ENCODE assay signal across 10 cellular contexts in the genomic region with DNA sequence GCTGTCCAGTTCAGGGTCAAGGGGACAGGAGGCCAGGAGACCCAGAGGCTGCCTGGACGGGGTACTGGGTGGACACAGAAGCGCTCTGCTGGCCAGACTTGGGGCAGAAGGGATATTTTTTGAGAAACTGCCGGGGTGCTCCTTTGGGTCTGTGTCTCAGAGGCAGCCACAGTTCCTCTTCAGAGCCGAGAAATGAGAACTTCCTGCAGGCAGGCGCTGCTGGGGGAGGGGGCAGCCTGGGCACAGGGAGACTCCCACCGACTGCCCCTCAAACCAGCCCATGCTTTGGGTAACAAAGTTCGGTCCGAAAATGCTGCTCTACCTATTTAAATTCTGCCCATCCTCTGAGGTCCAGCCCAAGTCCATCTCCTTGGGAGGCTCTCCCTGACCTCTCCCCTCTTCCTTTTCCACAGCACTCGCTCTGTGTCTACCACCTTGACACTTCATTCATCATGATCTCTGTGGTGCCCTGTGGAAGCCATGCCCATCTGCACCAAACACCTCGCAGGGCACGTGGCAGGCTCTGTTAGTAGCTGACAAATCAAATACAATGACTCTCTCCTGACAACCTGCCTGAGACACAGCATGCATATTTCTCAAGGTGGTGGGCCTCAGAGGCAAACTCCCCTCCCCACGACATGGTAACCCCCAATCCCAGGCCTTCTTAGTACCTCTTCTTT. TPM values are rescaled to one million over a fixed set of nuclear protein-coding genes. Genes with fewer than 3 reads are reported as not detected.
A peak's percentile ranks its signal among the peaks of the same experiment; 100 is the strongest.
DNase-seq lines count a peak whose midpoint lies in the region; ATAC-seq and TF ChIP-seq lines count a peak whose summit lies in the region.
"Had no signal": no experiment of that assay in that cellular context is flagged by ENCODE, and none has a peak within 500 bp of the region (broad histone marks: within the 10 kb centered on the region; RNA-seq: fewer than 3 reads in every experiment).

No MANE protein-coding gene starts in this region.

- H3K4me1 Mint-ChIP-seq in activated naive CD4-positive, alpha-beta T cell treated with anti-CD3 and anti-CD28 coated beads, Interleukin-2, amount 50 U/mL, for 24 hours: peaks cover 92% of the 10 kb centered on the region
- peaks cover 92% of the 10 kb centered on the region for H3K4me1 Mint-ChIP-seq in activated naive CD8-positive, alpha-beta T cell (ENCODE audit: low read depth)

- H3K9me3 ChIP-seq in transverse colon: no peaks in the 10 kb centered on the region

- H3K27me3 ChIP-seq in mesendoderm (ENCODE audit: insufficient read depth, low read length, poor library complexity) (no peaks in the 10 kb centered on the region), transverse colon (no peaks in the 10 kb centered on the region)

- no peak overlapping the region for H2BK15ac ChIP-seq in mesendoderm (replicated peaks; ENCODE audit: low read depth)

- no peaks in the 10 kb centered on the region for H3K36me3 Mint-ChIP-seq in activated naive CD4-positive, alpha-beta T cell treated with anti-CD3 and anti-CD28 coated beads, Interleukin-2, amount 50 U/mL, for 24 hours
- peaks cover 6% of the 10 kb centered on the region for H3K36me3 Mint-ChIP-seq in activated naive CD8-positive, alpha-beta T cell

- H3K27ac Mint-ChIP-seq in activated naive CD4-positive, alpha-beta T cell treated with anti-CD3 and anti-CD28 coated beads, Interleukin-2, amount 50 U/mL, for 24 hours: peak overlapping the region; percentile 80
- H3K27ac Mint-ChIP-seq in activated naive CD8-positive, alpha-beta T cell: peak overlapping the region; percentile 91

- H2BK5ac ChIP-seq in mesendoderm (ENCODE audit: low read length): no peak overlapping the region

- no peaks in the 10 kb centered on the region for H3K9me3 Mint-ChIP-seq in activated naive CD4-positive, alpha-beta T cell treated with anti-CD3 and anti-CD28 coated beads, Interleukin-2, amount 50 U/mL, for 24 hours
- H3K9me3 Mint-ChIP-seq in activated naive CD8-positive, alpha-beta T cell (ENCODE audit: low read depth): no peaks in the 10 kb centered on the region

- no peak overlapping the region for H3K4me2 ChIP-seq in mesendoderm (ENCODE audit: low read length)

- H3K27me3 Mint-ChIP-seq in activated naive CD4-positive, alpha-beta T cell treated with anti-CD3 and anti-CD28 coated beads, Interleukin-2, amount 50 U/mL, for 24 hours: no peaks in the 10 kb centered on the region
- no peaks in the 10 kb centered on the region for H3K27me3 Mint-ChIP-seq in activated naive CD8-positive, alpha-beta T cell

- peak overlapping the region; percentile 49 for H3K56ac ChIP-seq in mesendoderm (ENCODE audit: low read length)

- TF ChIP-seq EP300 in transverse colon (IDR thresholded peaks at IDR 0.05; ENCODE audit: low read depth): no peak

- ATAC-seq in GM18861 (IDR thresholded peaks at IDR 0.05; ENCODE audit: unreplicated experiment) (no peak), HG03139 (IDR thresholded peaks at IDR 0.05; ENCODE audit: unreplicated experiment) (no peak), HG03196 (IDR thresholded peaks at IDR 0.05; ENCODE audit: unreplicated experiment) (no peak)

- H3K4me3 ChIP-seq in mesendoderm (ENCODE audit: low read length) (no peak overlapping the region), transverse colon (no peak overlapping the region)

- in situ Hi-C loops in transverse colon (cut with MboI; ENCODE audit: low pct_ligation_motif_present in 1 of 4, low pct_unique_long_range_greater_than_20kb in 1 of 4, low sequenced_read_pairs in 3 of 4): no loop called here

- peak overlapping the region; percentile 46 for H3K4me3 Mint-ChIP-seq in activated naive CD4-positive, alpha-beta T cell treated with anti-CD3 and anti-CD28 coated beads, Interleukin-2, amount 50 U/mL, for 24 hours
- H3K4me3 Mint-ChIP-seq in activated naive CD8-positive, alpha-beta T cell: peak overlapping the region; percentile 78

- H3K79me2 ChIP-seq in mesendoderm (ENCODE audit: control insufficient read depth, insufficient read depth, low read length): peaks cover 88% of the 10 kb centered on the region

- WGBS in mesendoderm (ENCODE audit: extremely low coverage, insufficient coverage, low lambda C conversion rate): no CpG with 5 or more reads among the region's 12 CpGs
- 60 to 81% methylated on average over 3 to 11 of the region's 12 CpGs for WGBS in transverse colon (ENCODE audit: low coverage in 1 of 2), 2 donors

- no peak overlapping the region for H4K5ac ChIP-seq in mesendoderm (ENCODE audit: low read length)

- no peak for TF ChIP-seq CTCF in transverse colon (IDR thresholded peaks at IDR 0.05)

- no peak overlapping the region for H2BK120ac ChIP-seq in mesendoderm (ENCODE audit: low read depth, low read length)

- H2AK5ac ChIP-seq in mesendoderm (ENCODE audit: low read length): no peak overlapping the region

- H3K27ac ChIP-seq in mesendoderm (ENCODE audit: low read depth, low read length) (no peak overlapping the region), transverse colon (peak overlapping the region; percentile 72 to 97 (median 94))

- no peak for TF ChIP-seq POLR2A in transverse colon (IDR thresholded peaks at IDR 0.05)

- DNase-seq in activated naive CD4-positive, alpha-beta T cell treated with Interleukin-2 at 50 U/mL for 16 hours: no peak
- DNase-seq in mesendoderm: no peak
- no peak for DNase-seq in transverse colon
- DNase-seq: activated CD4-positive, alpha-beta T cell treated with anti-CD3 and anti-CD28 coated beads for 4 hours; NCI-H748 treated with DMSO at 0.1 percent for 48 hours had no signal

- no peak overlapping the region for H3K9ac ChIP-seq in mesendoderm (ENCODE audit: low read length)

- no peak overlapping the region for H3K23ac ChIP-seq in mesendoderm (ENCODE audit: low read length)

- H3K18ac ChIP-seq in mesendoderm (ENCODE audit: low read length): no peak overlapping the region

- H3K4me1 ChIP-seq in mesendoderm (ENCODE audit: control insufficient read depth, low read depth, low read length): peaks cover 13% of the 10 kb centered on the region
- H3K4me1 ChIP-seq in transverse colon: peaks cover 72 to 93% (median 88%) of the 10 kb centered on the region in 4 donors

- intact Hi-C loops in transverse colon (cut with DNase I; ENCODE audit: low total_unique reads): no loop called here

- H3K4ac ChIP-seq in mesendoderm (ENCODE audit: low read depth, low read length): no peak overlapping the region

- H3K36me3 ChIP-seq in mesendoderm (ENCODE audit: control insufficient read depth, insufficient read depth, low read length): peaks cover 3% of the 10 kb centered on the region
- no peaks in the 10 kb centered on the region for H3K36me3 ChIP-seq in transverse colon

- peaks cover 52% of the 10 kb centered on the region for H3K79me1 ChIP-seq in mesendoderm (ENCODE audit: low read length)

- no peak overlapping the region for H4K8ac ChIP-seq in mesendoderm (ENCODE audit: low read depth, low read length)

RNA-seq across cellular contexts. Expression of gene HDAC7, which starts 16.4 kb away (rescaled TPM):
- 50.1 TPM for polyA plus RNA-seq in mesendoderm (2013, experiment 1 of 2)
- polyA plus RNA-seq in mesendoderm (2013, experiment 2 of 2): 51.3 TPM
- 100 to 1,000 TPM in 1 of 4 donors, 10 to 100 TPM in 3; 19.4 to 133 (median 28.3) TPM for total RNA-seq in transverse colon

RNA-seq across cellular contexts. Expression of gene SLC48A1, which starts 30.3 kb away (rescaled TPM):
- polyA plus RNA-seq in mesendoderm (2013, experiment 1 of 2): 9.6 TPM
- 9.2 TPM for polyA plus RNA-seq in mesendoderm (2013, experiment 2 of 2)
- 10 to 100 TPM; 19.9 to 76.7 (median 23.1) TPM for total RNA-seq in transverse colon

RNA-seq across cellular contexts. Expression of gene RAPGEF3, which starts 44.7 kb away (rescaled TPM):
- 7.8 TPM for polyA plus RNA-seq in mesendoderm (2013, experiment 1 of 2)
- 7.4 TPM for polyA plus RNA-seq in mesendoderm (2013, experiment 2 of 2)
- total RNA-seq in transverse colon: 10 to 100 TPM in 2 of 4 donors, 1 to 10 TPM in 2; 8.1 to 51.7 (median 24.6) TPM
